Comparison of ENCODE assay signal across 1 cellular context in genomic region chr11:119055901-119056300, GRCh38.
TF ChIP-seq lines count a peak whose summit lies in the region.

No MANE protein-coding gene starts in this region.

TF ChIP-seq in HepG2, 621 proteins besides CTCF, POLR2A, EP300 and RAD21:
- peak; percentile 67 for TF ChIP-seq ZNF143 (CRISPR knock-in tag; IDR thresholded peaks at IDR 0.05)
- peak; percentile 46 for TF ChIP-seq STAG1 (CRISPR knock-in tag; IDR thresholded peaks at IDR 0.05)
- TF ChIP-seq MBNL3 (CRISPR knock-in tag; conservative IDR thresholded peaks at IDR 0.05) = no peak
- no peak for TF ChIP-seq NONO (IDR thresholded peaks at IDR 0.05)
- TF ChIP-seq NONO (CRISPR knock-in tag; conservative IDR thresholded peaks at IDR 0.05) = no peak
- 0 out of 2 replicates have a peak, but pooled peaks have one; percentile 7 for TF ChIP-seq ZBED4 (CRISPR knock-in tag; IDR thresholded peaks at IDR 0.05; ENCODE audit: borderline replicate concordance)
- TF ChIP-seq ZSCAN31 (CRISPR knock-in tag; IDR thresholded peaks at IDR 0.05; ENCODE audit: low read depth) = no peak
- no peak for TF ChIP-seq ZNF549 (CRISPR knock-in tag; IDR thresholded peaks at IDR 0.05)
- 0 out of 2 replicates have a peak, but pooled peaks have one; percentile 4 for TF ChIP-seq PHF8 (CRISPR knock-in tag; IDR thresholded peaks at IDR 0.05)
- TF ChIP-seq ZNF337 (CRISPR knock-in tag; IDR thresholded peaks at IDR 0.05; ENCODE audit: borderline replicate concordance, low read depth) = no peak
TF ChIP-seq in HepG2: peak in this region for 4.
